ENCODE assay signal across 21 cellular contexts in the genomic region with DNA sequence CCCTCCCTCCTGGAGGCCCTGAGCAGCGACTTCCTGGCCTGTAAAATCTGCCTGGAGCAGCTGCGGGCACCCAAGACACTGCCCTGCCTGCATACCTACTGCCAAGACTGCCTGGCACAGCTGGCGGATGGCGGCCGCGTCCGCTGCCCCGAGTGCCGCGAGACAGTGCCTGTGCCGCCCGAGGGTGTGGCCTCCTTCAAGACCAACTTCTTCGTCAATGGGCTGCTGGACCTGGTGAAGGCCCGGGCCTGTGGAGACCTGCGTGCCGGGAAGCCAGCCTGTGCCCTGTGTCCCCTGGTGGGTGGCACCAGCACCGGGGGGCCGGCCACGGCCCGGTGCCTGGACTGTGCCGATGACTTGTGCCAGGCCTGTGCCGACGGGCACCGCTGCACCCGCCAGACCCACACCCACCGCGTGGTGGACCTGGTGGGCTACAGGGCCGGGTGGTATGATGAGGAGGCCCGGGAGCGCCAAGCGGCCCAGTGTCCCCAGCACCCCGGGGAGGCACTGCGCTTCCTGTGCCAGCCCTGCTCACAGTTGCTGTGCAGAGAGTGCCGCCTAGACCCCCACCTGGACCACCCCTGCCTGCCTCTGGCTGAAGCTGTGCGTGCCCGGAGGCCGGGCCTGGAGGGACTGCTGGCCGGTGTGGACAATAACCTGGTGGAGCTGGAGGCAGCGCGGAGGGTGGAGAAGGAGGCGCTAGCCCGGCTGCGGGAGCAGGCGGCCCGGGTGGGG. TPM values are rescaled to one million over a fixed set of nuclear protein-coding genes. Genes with fewer than 3 reads are reported as not detected.
DNase-seq lines count a peak whose midpoint lies in the region; ATAC-seq and TF ChIP-seq lines count a peak whose summit lies in the region.
"Had no signal": no experiment of that assay in that cellular context is flagged by ENCODE, and none has a peak within 500 bp of the region (broad histone marks: within the 10 kb centered on the region; RNA-seq: fewer than 3 reads in every experiment).

No MANE protein-coding gene starts in this region.

- H3K27me3 Mint-ChIP-seq in T-helper 17 cell (no peaks in the 10 kb centered on the region), WTC11 (ENCODE audit: low read depth) (no peaks in the 10 kb centered on the region)
- H3K27me3 Mint-ChIP-seq: IgD-negative memory B cell had no signal

- H3K27ac Mint-ChIP-seq in T-helper 17 cell (peak overlapping the region; percentile 94), WTC11 (no peak overlapping the region)
- peak overlapping the region; percentile 94 for H3K27ac Mint-ChIP-seq in stimulated activated effector memory CD8-positive, alpha-beta T cell treated with anti-CD3 and anti-CD28 coated beads, Interleukin-12 subunit alpha, Interleukin-12 subunit beta, amount 100 ng/mL, for 72 hours
- H3K27ac Mint-ChIP-seq: neural progenitor cell had no signal

- H3K4me1 Mint-ChIP-seq in T-helper 17 cell: peaks cover 33% of the 10 kb centered on the region
- peaks cover 38% of the 10 kb centered on the region for H3K4me1 Mint-ChIP-seq in stimulated activated effector memory CD8-positive, alpha-beta T cell treated with anti-CD3 and anti-CD28 coated beads, Interleukin-12 subunit alpha, Interleukin-12 subunit beta, amount 100 ng/mL, for 72 hours
- H3K4me1 Mint-ChIP-seq in WTC11: peaks cover 13% of the 10 kb centered on the region

- no peaks in the 10 kb centered on the region for H3K27me3 ChIP-seq in esophagus squamous epithelium
- H3K27me3 ChIP-seq: neural progenitor cell, upper lobe of right lung had no signal

- peaks cover 26 to 51% (median 34%) of the 10 kb centered on the region in 3 donors for H3K4me1 ChIP-seq in esophagus squamous epithelium

- peaks cover 9 to 49% (median 25%) of the 10 kb centered on the region in 3 donors for H3K36me3 ChIP-seq in esophagus squamous epithelium
- H3K36me3 ChIP-seq: neural progenitor cell had no signal

- POLR2A ChIA-PET in WTC11 (lab: Charles Lee): no interaction called here

- 85 to 94% methylated on average over 6 to 17 of the region's 45 CpGs for WGBS in esophagus squamous epithelium, 2 donors

- H3K4me3 ChIP-seq in esophagus squamous epithelium: peak overlapping the region; percentile 12 to 84 (median 54)
- H3K4me3 ChIP-seq: neural progenitor cell had no signal

- H3K9me3 Mint-ChIP-seq in stimulated activated effector memory CD8-positive, alpha-beta T cell treated with anti-CD3 and anti-CD28 coated beads, Interleukin-12 subunit alpha, Interleukin-12 subunit beta, amount 100 ng/mL, for 72 hours: no peaks in the 10 kb centered on the region
- peaks cover 10% of the 10 kb centered on the region for H3K9me3 Mint-ChIP-seq in WTC11
- H3K9me3 Mint-ChIP-seq: IgD-negative memory B cell had no signal

- H3K36me3 Mint-ChIP-seq in T-helper 17 cell (ENCODE audit: low read depth) (peaks cover 6% of the 10 kb centered on the region), WTC11 (peaks cover 18% of the 10 kb centered on the region)
- H3K36me3 Mint-ChIP-seq in stimulated activated effector memory CD8-positive, alpha-beta T cell treated with anti-CD3 and anti-CD28 coated beads, Interleukin-12 subunit alpha, Interleukin-12 subunit beta, amount 100 ng/mL, for 72 hours: peaks cover 61% of the 10 kb centered on the region
- H3K36me3 Mint-ChIP-seq: IgD-negative memory B cell had no signal

- TF ChIP-seq CTCF in esophagus squamous epithelium (IDR thresholded peaks at IDR 0.05): no peak
- TF ChIP-seq CTCF in WTC11 (IDR thresholded peaks at IDR 0.05): no peak

- TF ChIP-seq POLR2A in esophagus squamous epithelium (IDR thresholded peaks at IDR 0.05): no peak

- no peak for ATAC-seq in Right ventricle myocardium inferior
- no peak for ATAC-seq in T-helper 17 cell
- no peak for ATAC-seq in stimulated activated effector memory CD8-positive, alpha-beta T cell treated with anti-CD3 and anti-CD28 coated beads, Interleukin-12 subunit alpha, Interleukin-12 subunit beta, amount 100 ng/mL, for 72 hours
- ATAC-seq in WTC11: no peak
- ATAC-seq: upper lobe of right lung had no signal

- intact Hi-C loops in Right ventricle myocardium inferior (cut with DNase I) (no loop called here), cardiac septum (cut with DNase I) (no loop called here), esophagus squamous epithelium (cut with DNase I) (no loop called here)

- H3K27ac ChIP-seq in esophagus squamous epithelium: peak overlapping the region; percentile 40 to 95 (median 53)
- H3K27ac ChIP-seq: neural progenitor cell, upper lobe of right lung had no signal

- CTCF ChIA-PET in WTC11 (lab: Charles Lee): interaction anchor here (1.9 to 3.1 kb wide), 2 partner anchors 8 to 10 kb away, joined by 13 to 21 read pairs; no protein-coding TSS in a partner anchor

- H3K4me3 Mint-ChIP-seq in T-helper 17 cell (peak overlapping the region; percentile 9), WTC11 (no peak overlapping the region)
- H3K4me3 Mint-ChIP-seq in stimulated activated effector memory CD8-positive, alpha-beta T cell treated with anti-CD3 and anti-CD28 coated beads, Interleukin-12 subunit alpha, Interleukin-12 subunit beta, amount 100 ng/mL, for 72 hours: peak overlapping the region; percentile 91
- H3K4me3 Mint-ChIP-seq: neural progenitor cell had no signal

- H3K9me3 ChIP-seq in T-helper 17 cell (ENCODE audit: control insufficient read depth, low read length, poor library complexity, severe bottlenecking) (no peaks in the 10 kb centered on the region), esophagus squamous epithelium (no peaks in the 10 kb centered on the region)
- H3K9me3 ChIP-seq: upper lobe of right lung had no signal

- DNase-seq in Right ventricle myocardium inferior (ENCODE audit: missing footprints) (peak; percentile 68), cardiac septum (ENCODE audit: low spot score) (no peak), T-helper 17 cell (no peak), esophagus squamous epithelium (lab: John Stamatoyannopoulos, UW) (no peak), NAMALWA (ENCODE audit: low spot score) (no peak), WTC11 (ENCODE audit: low spot score) (no peak), AG20443 (ENCODE audit: low spot score) (no peak)
- DNase-seq in stimulated activated effector memory CD8-positive, alpha-beta T cell treated with anti-CD3 and anti-CD28 coated beads, Interleukin-12 subunit alpha, Interleukin-12 subunit beta, amount 100 ng/mL, for 72 hours (ENCODE audit: low spot score in 2 of 2): no peak
- DNase-seq: ACHN; activated CD4-positive, CD25-positive, alpha-beta regulatory T cell; cerebellar nuclear complex; effector memory CD4-positive, alpha-beta T cell; GOT3; MV-4-11; NCI-H2081; NCI-H524 treated with DMSO at 0.1 percent for 48 hours; stimulated activated naive CD4-positive, alpha-beta T cell treated with Interleukin-2 at 50 U/mL for 16 hours; T-helper 2 cell; upper lobe of right lung had no signal

TF ChIP-seq in WTC11, 78 proteins besides CTCF, POLR2A, EP300 and RAD21 (continues in another document):
- TF ChIP-seq, protein P1, sequence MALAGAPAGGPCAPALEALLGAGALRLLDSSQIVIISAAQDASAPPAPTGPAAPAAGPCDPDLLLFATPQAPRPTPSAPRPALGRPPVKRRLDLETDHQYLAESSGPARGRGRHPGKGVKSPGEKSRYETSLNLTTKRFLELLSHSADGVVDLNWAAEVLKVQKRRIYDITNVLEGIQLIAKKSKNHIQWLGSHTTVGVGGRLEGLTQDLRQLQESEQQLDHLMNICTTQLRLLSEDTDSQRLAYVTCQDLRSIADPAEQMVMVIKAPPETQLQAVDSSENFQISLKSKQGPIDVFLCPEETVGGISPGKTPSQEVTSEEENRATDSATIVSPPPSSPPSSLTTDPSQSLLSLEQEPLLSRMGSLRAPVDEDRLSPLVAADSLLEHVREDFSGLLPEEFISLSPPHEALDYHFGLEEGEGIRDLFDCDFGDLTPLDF (CRISPR knock-in tag; IDR thresholded peaks at IDR 0.05): no peak
- TF ChIP-seq ZNF219 (CRISPR knock-in tag; IDR thresholded peaks at IDR 0.05; ENCODE audit: borderline replicate concordance) (no peak), ELF4 (CRISPR knock-in tag; IDR thresholded peaks at IDR 0.05; ENCODE audit: low read depth) (no peak), ESRRA (CRISPR knock-in tag; IDR thresholded peaks at IDR 0.05; ENCODE audit: borderline replicate concordance) (no peak), FOXP1 (CRISPR knock-in tag; IDR thresholded peaks at IDR 0.05; ENCODE audit: borderline replicate concordance) (no peak), NFATC4 (CRISPR knock-in tag; IDR thresholded peaks at IDR 0.05) (no peak)
- TF ChIP-seq, protein P2, sequence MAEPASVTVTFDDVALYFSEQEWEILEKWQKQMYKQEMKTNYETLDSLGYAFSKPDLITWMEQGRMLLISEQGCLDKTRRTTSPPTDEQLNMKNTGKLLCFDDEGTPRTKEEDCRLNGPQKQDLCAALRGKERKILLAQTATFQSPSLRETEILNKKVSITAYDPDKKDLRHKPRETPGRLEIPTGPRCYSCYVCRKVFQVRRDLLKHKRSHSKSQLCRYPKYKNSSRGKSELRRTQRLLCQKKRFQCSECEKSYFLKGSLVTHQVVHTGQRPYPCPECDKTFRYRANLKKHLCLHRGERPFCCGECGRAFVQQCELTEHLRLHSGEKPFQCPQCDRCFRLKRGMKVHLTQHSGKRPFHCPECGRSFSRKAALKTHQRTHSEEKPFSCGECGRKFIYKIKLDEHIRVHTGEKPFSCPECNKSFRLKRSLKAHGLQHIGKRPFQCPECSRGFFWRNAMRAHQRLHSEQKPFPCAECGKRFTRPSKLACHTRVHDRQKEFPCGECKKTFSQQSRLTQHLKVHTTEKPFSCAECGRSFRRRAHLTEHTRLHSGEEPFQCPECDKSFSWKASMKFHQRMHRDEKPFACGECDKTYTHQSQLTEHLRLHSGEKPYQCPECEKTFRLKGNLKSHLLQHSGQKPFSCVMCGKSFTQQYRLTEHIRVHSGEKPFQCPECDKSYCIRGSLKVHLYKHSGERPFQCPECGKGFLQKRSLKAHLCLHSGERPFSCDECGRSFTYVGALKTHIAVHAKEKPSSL (CRISPR knock-in tag; conservative IDR thresholded peaks at IDR 0.05): no peak

RNA-seq across cellular contexts. Expression of a gene that starts 2.2 kb away (rescaled TPM):
- 21.0 TPM for total RNA-seq in Right ventricle myocardium inferior
- 16.6 TPM for total RNA-seq in cardiac septum
- total RNA-seq in T-helper 17 cell: 10 to 100 TPM; 38.4 to 46.6 TPM
- 10 to 100 TPM; 12.1 to 19.6 (median 13.6) TPM for total RNA-seq in esophagus squamous epithelium
- total RNA-seq in WTC11 (2021): 23.1 to 24.2 TPM (median 23.4 TPM) in 3 replicates

RNA-seq across cellular contexts. Expression of a gene that starts 39.4 kb away (rescaled TPM):
- total RNA-seq in Right ventricle myocardium inferior: 1.6 TPM
- 27.2 TPM for total RNA-seq in cardiac septum
- 1 to 10 TPM in 1 of 2 donors, under 1 TPM in 1; 0.32 to 2.5 TPM for total RNA-seq in T-helper 17 cell
- total RNA-seq in esophagus squamous epithelium: 1 to 10 TPM; 1.1 to 4.8 (median 3.1) TPM
- total RNA-seq in WTC11 (2021): 1.1 to 2.6 TPM (median 2.2 TPM) in 3 replicates
